In genomic region chr2:73408198-73408597, GRCh38 we compare ENCODE assay signal across 16 cellular contexts. TPM values are rescaled to one million over a fixed set of nuclear protein-coding genes. Genes with fewer than 3 reads are reported as not detected.
DNase-seq lines count a peak whose midpoint lies in the region; ATAC-seq lines count a peak whose summit lies in the region.
"Had no signal": no experiment of that assay in that cellular context is flagged by ENCODE, and none has a peak within 500 bp of the region (broad histone marks: within the 10 kb centered on the region; RNA-seq: fewer than 3 reads in every experiment).

No MANE protein-coding gene starts in this region.

- no peak overlapping the region for H3K4ac ChIP-seq in neuronal stem cell (ENCODE audit: low read length)

- H2BK5ac ChIP-seq in neuronal stem cell (ENCODE audit: low read length): no peak overlapping the region

- DNase-seq in islet precursor cell (no peak), neuronal stem cell (ENCODE audit: low spot score) (no peak), AML-193 (lab: John Stamatoyannopoulos, UW) (no peak)
- DNase-seq in activated CD8-positive, alpha-beta memory T cell treated with anti-CD3 and anti-CD28 coated beads, Interleukin-2, amount 50 U/mL, for 4 hours: no peak
- DNase-seq: activated naive CD4-positive, alpha-beta T cell treated with Interleukin-2 at 50 U/mL for 16 hours; hippocampal formation; left ventricle myocardium superior; naive B cell; NCI-H1105; tibial artery had no signal

- no peaks in the 10 kb centered on the region for H3K27me3 ChIP-seq in neuronal stem cell (ENCODE audit: control insufficient read depth in 3 of 3, insufficient read depth in 3 of 3, low read depth in 1 of 3, low read length in 3 of 3)
- H3K27me3 ChIP-seq: tibial artery had no signal

- no peak overlapping the region for H3K14ac ChIP-seq in neuronal stem cell (ENCODE audit: low read length)

- WGBS in neuronal stem cell (ENCODE audit: extremely low coverage in 2 of 2, insufficient read length in 2 of 2, insufficient replicate concordance in 1 of 2), 2 donors: no CpG with 5 or more reads among the region's 3 CpGs

- no peak overlapping the region for H2AFZ ChIP-seq in neuronal stem cell (ENCODE audit: low read length)
- H2AFZ ChIP-seq: GM23338 had no signal

- H2BK120ac ChIP-seq in neuronal stem cell (ENCODE audit: low read depth, low read length): no peak overlapping the region

- ATAC-seq in GM18499 (IDR thresholded peaks at IDR 0.05; ENCODE audit: insufficient read depth, unreplicated experiment) (peak; percentile 77), GM19397 (IDR thresholded peaks at IDR 0.05; ENCODE audit: unreplicated experiment) (peak; percentile 80), HG02623 (IDR thresholded peaks at IDR 0.05; ENCODE audit: unreplicated experiment) (peak; percentile 79), HG03354 (IDR thresholded peaks at IDR 0.05; ENCODE audit: poor library complexity, severe bottlenecking, unreplicated experiment) (peak; percentile 94)
- ATAC-seq: GM23338, left ventricle myocardium superior had no signal

- no peak overlapping the region for H3K4me3 ChIP-seq in neuronal stem cell (ENCODE audit: low read length in 2 of 2)
- H3K4me3 ChIP-seq: GM23338, tibial artery had no signal

- H3K4me1 ChIP-seq in neuronal stem cell (ENCODE audit: control insufficient read depth in 2 of 2, insufficient read depth in 1 of 2, low read depth in 1 of 2, low read length in 2 of 2): no peaks in the 10 kb centered on the region

- peaks cover 0 to 26% of the 10 kb centered on the region in 2 donors for H3K36me3 ChIP-seq in neuronal stem cell (replicated peaks in 1 of 2; ENCODE audit: control insufficient read depth in 2 of 2, insufficient read depth in 2 of 2, low read length in 2 of 2)

- H3K18ac ChIP-seq in neuronal stem cell (ENCODE audit: low read length): no peak overlapping the region

- H3K9me3 ChIP-seq in neuronal stem cell (replicated peaks in 1 of 2; ENCODE audit: control insufficient read depth in 2 of 2, insufficient read depth in 1 of 2, low read depth in 1 of 2, low read length in 2 of 2): peaks cover 2 to 28% of the 10 kb centered on the region in 2 donors

- H3K27ac ChIP-seq in neuronal stem cell (replicated peaks; ENCODE audit: low read length): no peak overlapping the region
- H3K27ac ChIP-seq: tibial artery, VCaP had no signal

- H2AK5ac ChIP-seq in neuronal stem cell (ENCODE audit: low read depth, low read length): no peak overlapping the region

- peaks cover 3% of the 10 kb centered on the region for H3K79me1 ChIP-seq in neuronal stem cell (ENCODE audit: low read depth, low read length)

- no peak overlapping the region for H4K8ac ChIP-seq in neuronal stem cell (ENCODE audit: low read depth, low read length)

- no peak overlapping the region for H3K23ac ChIP-seq in neuronal stem cell (ENCODE audit: low read depth, low read length, poor library complexity)

- H2BK15ac ChIP-seq in neuronal stem cell (ENCODE audit: low read length): no peak overlapping the region

- no peak overlapping the region for H3K9ac ChIP-seq in neuronal stem cell (ENCODE audit: low read depth, low read length, poor library complexity)

- H2BK12ac ChIP-seq in neuronal stem cell (ENCODE audit: low read length): no peak overlapping the region

- H4K91ac ChIP-seq in neuronal stem cell (ENCODE audit: low read depth, low read length, poor library complexity): no peak overlapping the region

- no peak overlapping the region for H3K4me2 ChIP-seq in neuronal stem cell (ENCODE audit: insufficient read depth, low read length, poor library complexity, severe bottlenecking)
- H3K4me2 ChIP-seq: GM23338 had no signal

RNA-seq across cellular contexts. Expression of gene ALMS1, which starts 22.6 kb away (rescaled TPM):
- 9.5 TPM for polyA plus RNA-seq in neuronal stem cell (2013, experiment 1 of 2)
- polyA plus RNA-seq in neuronal stem cell (2013, experiment 2 of 2): 8.1 TPM
